In the genomic region with DNA sequence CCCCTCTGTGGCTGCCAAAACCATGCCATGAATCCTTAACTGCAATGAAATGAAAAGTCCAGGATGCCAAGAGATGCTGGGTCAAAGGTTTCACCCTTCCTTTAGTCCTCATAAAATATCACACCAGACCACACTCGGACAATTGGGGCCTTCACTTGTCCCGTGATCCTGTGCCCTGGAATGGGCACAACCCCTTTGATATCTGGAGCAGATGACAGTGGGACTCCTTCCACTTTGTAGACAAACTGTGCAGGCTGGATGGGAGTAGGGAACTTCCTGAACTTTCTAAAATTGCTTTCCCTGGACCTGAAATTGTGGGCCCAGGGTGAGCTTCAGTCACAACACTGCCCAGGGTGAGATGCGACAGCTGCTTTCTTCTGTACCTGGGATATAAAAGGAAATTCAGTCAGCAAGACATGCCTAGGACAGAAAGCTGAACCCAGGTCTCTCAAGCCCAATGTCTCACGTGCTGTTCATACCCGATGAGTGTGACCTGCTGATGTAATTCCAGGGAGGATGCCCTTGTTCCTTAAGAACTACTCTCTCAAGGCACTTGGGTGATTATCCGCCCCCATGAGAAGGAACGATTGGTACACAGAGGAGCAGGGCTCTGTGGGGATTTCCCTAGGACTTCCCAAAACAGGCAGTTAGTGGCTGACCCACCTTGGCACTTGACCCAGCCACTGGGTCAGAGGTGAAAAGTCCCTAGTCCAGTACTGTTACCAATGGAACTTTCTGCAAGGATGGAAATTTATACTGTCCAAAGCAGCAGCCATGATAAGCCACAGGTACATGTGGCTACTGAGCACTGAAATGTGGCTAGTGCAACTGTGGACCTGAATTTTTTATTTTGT, we compare ENCODE assay signal across 35 cellular contexts. TPM values are rescaled to one million over a fixed set of nuclear protein-coding genes. Genes with fewer than 3 reads are reported as not detected.
"Had no signal": no experiment of that assay in that cellular context is flagged by ENCODE, and none has a peak within 500 bp of the region (broad histone marks: within the 10 kb centered on the region; RNA-seq: fewer than 3 reads in every experiment).

No MANE protein-coding gene starts in this region.

- H3K4me3 ChIP-seq: esophagus squamous epithelium, heart right ventricle, left lung, ovary, psoas muscle, skin epidermis, spleen, suprapubic skin, transverse colon, upper lobe of right lung, uterus had no signal

- H3K36me3 Mint-ChIP-seq: natural killer cell had no signal

- H3K36me3 ChIP-seq: esophagus squamous epithelium, heart right ventricle, left lung, ovary, spleen, suprapubic skin, transverse colon, upper lobe of right lung, uterus had no signal

- H3K4me3 Mint-ChIP-seq: effector memory CD8-positive, alpha-beta T cell; natural killer cell; neural crest cell; stimulated activated naive CD8-positive, alpha-beta T cell treated with anti-CD3 and anti-CD28 coated beads, Interleukin-15, amount 100 ng/mL, for 72 hours had no signal

- ATAC-seq: effector memory CD8-positive, alpha-beta T cell; heart right ventricle; left cardiac atrium; left lung; natural killer cell; psoas muscle; right cardiac atrium; stimulated activated naive CD8-positive, alpha-beta T cell treated with anti-CD3 and anti-CD28 coated beads, Interleukin-15, amount 100 ng/mL, for 72 hours; upper lobe of right lung had no signal

- H3K27ac Mint-ChIP-seq: natural killer cell; stimulated activated naive CD8-positive, alpha-beta T cell treated with anti-CD3 and anti-CD28 coated beads, Interleukin-15, amount 100 ng/mL, for 72 hours had no signal

- H3K27ac ChIP-seq: esophagus squamous epithelium, heart right ventricle, left lung, ovary, psoas muscle, skin epidermis, spleen, suprapubic skin, transverse colon, upper lobe of right lung, uterus had no signal

- H3K9me3 Mint-ChIP-seq: effector memory CD8-positive, alpha-beta T cell; natural killer cell; neural crest cell; stimulated activated naive CD8-positive, alpha-beta T cell treated with anti-CD3 and anti-CD28 coated beads, Interleukin-15, amount 100 ng/mL, for 72 hours had no signal

- FAIRE-seq: endometrium, islet of Langerhans had no signal

- H3K27me3 Mint-ChIP-seq: effector memory CD8-positive, alpha-beta T cell; stimulated activated naive CD8-positive, alpha-beta T cell treated with anti-CD3 and anti-CD28 coated beads, Interleukin-15, amount 100 ng/mL, for 72 hours had no signal

- H3K27me3 ChIP-seq: left lung, ovary, transverse colon, upper lobe of right lung, uterus had no signal

- H3K4me1 ChIP-seq: esophagus squamous epithelium, heart right ventricle, left lung, psoas muscle, spleen, suprapubic skin, transverse colon, upper lobe of right lung, uterus had no signal

- H3K9me3 ChIP-seq: esophagus squamous epithelium, heart right ventricle, left lung, ovary, psoas muscle, spleen, suprapubic skin, transverse colon, upper lobe of right lung, uterus had no signal

- DNase-seq: cortex of kidney; effector memory CD8-positive, alpha-beta T cell; erythroblast; esophagus squamous epithelium; foreskin melanocyte; glutamatergic neuron; heart right ventricle; hippocampal formation; left cardiac atrium; left lung; mesenchymal stem cell; natural killer cell; nucleus accumbens; ovary; right cardiac atrium; spleen; stimulated activated CD4-positive, alpha-beta T cell treated with anti-CD3 and anti-CD28 coated beads, Interleukin-2, amount 100 ng/mL, for 48 hours; stimulated activated naive CD4-positive, alpha-beta T cell; stimulated activated naive CD8-positive, alpha-beta T cell treated with anti-CD3 and anti-CD28 coated beads, Interleukin-15, amount 100 ng/mL, for 72 hours; transverse colon; upper lobe of right lung; uterus had no signal

- H3K4me1 Mint-ChIP-seq: natural killer cell; neural crest cell; stimulated activated naive CD8-positive, alpha-beta T cell treated with anti-CD3 and anti-CD28 coated beads, Interleukin-15, amount 100 ng/mL, for 72 hours had no signal

RNA-seq across cellular contexts. Expression of a gene that starts 9.3 kb away (rescaled TPM):
- total RNA-seq: dermis microvascular lymphatic vessel endothelial cell, esophagus squamous epithelium, heart right ventricle, kidney epithelial cell, left cardiac atrium, left lung, lower leg skin, lung microvascular endothelial cell, myocyte, natural killer cell, neural crest cell, ovary, psoas muscle, renal cortical epithelial cell, right cardiac atrium, spleen, suprapubic skin, transverse colon, upper lobe of right lung, uterus had no signal
- polyA plus RNA-seq: heart right ventricle, ovary, psoas muscle, right cardiac atrium, spleen had no signal

RNA-seq across cellular contexts. Expression of a gene that starts 14.6 kb away (rescaled TPM):
- total RNA-seq: dermis microvascular lymphatic vessel endothelial cell, heart right ventricle, kidney epithelial cell, left cardiac atrium, lower leg skin, lung microvascular endothelial cell, myocyte, natural killer cell, neural crest cell, psoas muscle, renal cortical epithelial cell, right cardiac atrium, spleen, suprapubic skin, transverse colon, upper lobe of right lung, uterus had no signal
- polyA plus RNA-seq: heart right ventricle, ovary, psoas muscle, right cardiac atrium, spleen had no signal

RNA-seq across cellular contexts. Expression of a gene that starts 17.9 kb away (rescaled TPM):
- total RNA-seq: dermis microvascular lymphatic vessel endothelial cell, esophagus squamous epithelium, heart right ventricle, kidney epithelial cell, left cardiac atrium, left lung, lower leg skin, lung microvascular endothelial cell, myocyte, natural killer cell, neural crest cell, ovary, psoas muscle, renal cortical epithelial cell, right cardiac atrium, spleen, suprapubic skin, transverse colon, upper lobe of right lung, uterus had no signal
- polyA plus RNA-seq: heart right ventricle, ovary, psoas muscle, right cardiac atrium, spleen, thymus had no signal

RNA-seq across cellular contexts. Expression of a gene that starts 31.6 kb away (rescaled TPM):
- total RNA-seq: dermis microvascular lymphatic vessel endothelial cell, esophagus squamous epithelium, heart right ventricle, kidney epithelial cell, left cardiac atrium, left lung, lower leg skin, lung microvascular endothelial cell, myocyte, natural killer cell, neural crest cell, psoas muscle, renal cortical epithelial cell, right cardiac atrium, spleen, suprapubic skin, transverse colon, upper lobe of right lung, uterus had no signal
- polyA plus RNA-seq: heart right ventricle, ovary, psoas muscle, right cardiac atrium, spleen had no signal

RNA-seq across cellular contexts. Expression of a gene that starts 57.3 kb away (rescaled TPM):
- total RNA-seq: dermis microvascular lymphatic vessel endothelial cell, esophagus squamous epithelium, heart right ventricle, kidney epithelial cell, left cardiac atrium, left lung, lower leg skin, lung microvascular endothelial cell, myocyte, natural killer cell, neural crest cell, ovary, psoas muscle, renal cortical epithelial cell, spleen, suprapubic skin, transverse colon, upper lobe of right lung, uterus had no signal
- polyA plus RNA-seq: heart right ventricle, ovary, psoas muscle, right cardiac atrium, spleen had no signal
